Comparison of ENCODE assay signal across 1 cellular context in the genomic region with DNA sequence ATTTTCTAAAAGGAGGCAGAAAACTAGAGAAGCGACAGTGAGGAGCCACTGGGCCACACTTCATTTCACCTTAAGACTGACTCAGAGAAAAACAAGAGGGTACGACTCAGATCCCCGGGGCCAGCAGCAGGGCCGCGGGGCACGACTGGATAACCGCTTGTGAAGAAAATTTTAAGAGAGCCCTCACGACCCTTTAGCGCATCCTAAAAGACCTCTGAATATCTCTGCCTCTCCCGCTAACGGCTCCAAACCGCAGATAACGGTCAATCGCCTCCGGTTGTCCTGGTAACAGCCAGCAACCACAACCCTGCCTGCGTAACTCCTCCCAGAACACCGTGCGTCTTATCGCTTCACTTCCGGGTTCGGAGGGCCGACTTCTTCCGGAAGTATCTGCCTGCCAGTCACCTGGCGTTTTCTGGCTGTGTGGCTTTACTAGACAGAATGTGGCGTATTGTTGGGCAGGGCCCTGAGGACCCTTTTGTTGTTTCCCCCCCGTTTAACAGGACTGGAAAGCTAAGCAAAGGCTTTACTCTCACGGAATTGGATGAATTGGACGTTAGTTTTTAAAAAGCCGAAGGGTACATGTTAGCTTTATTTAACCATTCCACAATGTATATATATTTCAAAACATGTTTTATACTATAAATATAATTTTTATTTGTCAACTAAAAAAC.
A peak's percentile ranks its signal among the peaks of the same experiment; 100 is the strongest.
TF ChIP-seq lines count a peak whose summit lies in the region.

No MANE protein-coding gene starts in this region.

TF ChIP-seq in HepG2, 621 proteins besides CTCF, POLR2A, EP300 and RAD21 (continued from another document and continues in another):
- TF ChIP-seq, protein P1, sequence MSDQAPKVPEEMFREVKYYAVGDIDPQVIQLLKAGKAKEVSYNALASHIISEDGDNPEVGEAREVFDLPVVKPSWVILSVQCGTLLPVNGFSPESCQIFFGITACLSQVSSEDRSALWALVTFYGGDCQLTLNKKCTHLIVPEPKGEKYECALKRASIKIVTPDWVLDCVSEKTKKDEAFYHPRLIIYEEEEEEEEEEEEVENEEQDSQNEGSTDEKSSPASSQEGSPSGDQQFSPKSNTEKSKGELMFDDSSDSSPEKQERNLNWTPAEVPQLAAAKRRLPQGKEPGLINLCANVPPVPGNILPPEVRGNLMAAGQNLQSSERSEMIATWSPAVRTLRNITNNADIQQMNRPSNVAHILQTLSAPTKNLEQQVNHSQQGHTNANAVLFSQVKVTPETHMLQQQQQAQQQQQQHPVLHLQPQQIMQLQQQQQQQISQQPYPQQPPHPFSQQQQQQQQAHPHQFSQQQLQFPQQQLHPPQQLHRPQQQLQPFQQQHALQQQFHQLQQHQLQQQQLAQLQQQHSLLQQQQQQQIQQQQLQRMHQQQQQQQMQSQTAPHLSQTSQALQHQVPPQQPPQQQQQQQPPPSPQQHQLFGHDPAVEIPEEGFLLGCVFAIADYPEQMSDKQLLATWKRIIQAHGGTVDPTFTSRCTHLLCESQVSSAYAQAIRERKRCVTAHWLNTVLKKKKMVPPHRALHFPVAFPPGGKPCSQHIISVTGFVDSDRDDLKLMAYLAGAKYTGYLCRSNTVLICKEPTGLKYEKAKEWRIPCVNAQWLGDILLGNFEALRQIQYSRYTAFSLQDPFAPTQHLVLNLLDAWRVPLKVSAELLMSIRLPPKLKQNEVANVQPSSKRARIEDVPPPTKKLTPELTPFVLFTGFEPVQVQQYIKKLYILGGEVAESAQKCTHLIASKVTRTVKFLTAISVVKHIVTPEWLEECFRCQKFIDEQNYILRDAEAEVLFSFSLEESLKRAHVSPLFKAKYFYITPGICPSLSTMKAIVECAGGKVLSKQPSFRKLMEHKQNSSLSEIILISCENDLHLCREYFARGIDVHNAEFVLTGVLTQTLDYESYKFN (CRISPR knock-in tag; conservative IDR thresholded peaks at IDR 0.05), result peak; percentile 40
- TF ChIP-seq DMAP1 (CRISPR knock-in tag; IDR thresholded peaks at IDR 0.05) (0 out of 2 replicates have a peak, but pooled peaks have one; percentile 37), ZKSCAN5 (CRISPR knock-in tag; IDR thresholded peaks at IDR 0.05) (no peak), MATR3 (CRISPR knock-in tag; IDR thresholded peaks at IDR 0.05) (no peak), GABPA (IDR thresholded peaks at IDR 0.05; ENCODE audit: low read depth, low read length) (peak; percentile 90), GABPA (CRISPR knock-in tag; IDR thresholded peaks at IDR 0.05; ENCODE audit: low read depth) (peak; percentile 98), HNF4G (IDR thresholded peaks at IDR 0.05; ENCODE audit: borderline replicate concordance, low read depth, low read length) (peak; percentile 21; the same call in 1 of the 2 replicates), HNF4G (CRISPR knock-in tag; IDR thresholded peaks at IDR 0.05; ENCODE audit: borderline replicate concordance, low read depth) (no peak), JARID2 (CRISPR knock-in tag; IDR thresholded peaks at IDR 0.05; ENCODE audit: insufficient replicate concordance) (no peak), PPARG (CRISPR knock-in tag; conservative IDR thresholded peaks at IDR 0.05) (no peak; the same call in 1 of the 2 replicates), POLR2AphosphoS2 (IDR thresholded peaks at IDR 0.05; ENCODE audit: low read depth, low read length) (no peak), AGO2 (optimal IDR thresholded peaks at IDR 0.05; ENCODE audit: low read depth, low read length) (no peak), POGZ (CRISPR knock-in tag; IDR thresholded peaks at IDR 0.05) (peak; percentile 50; the same call in 1 of the 2 replicates), ZNF101 (CRISPR knock-in tag; IDR thresholded peaks at IDR 0.05; ENCODE audit: borderline replicate concordance, low read depth) (no peak), ZFP36L2 (CRISPR knock-in tag; IDR thresholded peaks at IDR 0.05) (no peak), BRCA1 (CRISPR knock-in tag; IDR thresholded peaks at IDR 0.05) (no peak), ZNF678 (CRISPR knock-in tag; IDR thresholded peaks at IDR 0.05) (no peak), CCDC6 (CRISPR knock-in tag; IDR thresholded peaks at IDR 0.05) (no peak), ZNF781 (CRISPR knock-in tag; IDR thresholded peaks at IDR 0.05; ENCODE audit: borderline replicate concordance, not compliant biosample characterization) (no peak), HNRNPUL1 (IDR thresholded peaks at IDR 0.05; ENCODE audit: low read depth, low read length) (no peak), CREB1 (IDR thresholded peaks at IDR 0.05) (peak; percentile 35; the same call in 1 of the 2 replicates), CREB1 (CRISPR knock-in tag; IDR thresholded peaks at IDR 0.05) (peak; percentile 84), PHF5A (CRISPR knock-in tag; IDR thresholded peaks at IDR 0.05; ENCODE audit: low read depth, unreplicated experiment) (peak; percentile 55), THAP11 (CRISPR knock-in tag; IDR thresholded peaks at IDR 0.05) (peak; percentile 92), ZNF282 (IDR thresholded peaks at IDR 0.05; ENCODE audit: partially characterized antibody) (no peak), SMC3 (IDR thresholded peaks at IDR 0.05; ENCODE audit: low read length) (no peak), XBP1 (CRISPR knock-in tag; IDR thresholded peaks at IDR 0.05) (no peak), NFE2L1 (CRISPR knock-in tag; IDR thresholded peaks at IDR 0.05; ENCODE audit: borderline replicate concordance) (no peak), EEA1 (CRISPR knock-in tag; IDR thresholded peaks at IDR 0.05; ENCODE audit: borderline replicate concordance) (no peak)
- TF ChIP-seq, protein P2, sequence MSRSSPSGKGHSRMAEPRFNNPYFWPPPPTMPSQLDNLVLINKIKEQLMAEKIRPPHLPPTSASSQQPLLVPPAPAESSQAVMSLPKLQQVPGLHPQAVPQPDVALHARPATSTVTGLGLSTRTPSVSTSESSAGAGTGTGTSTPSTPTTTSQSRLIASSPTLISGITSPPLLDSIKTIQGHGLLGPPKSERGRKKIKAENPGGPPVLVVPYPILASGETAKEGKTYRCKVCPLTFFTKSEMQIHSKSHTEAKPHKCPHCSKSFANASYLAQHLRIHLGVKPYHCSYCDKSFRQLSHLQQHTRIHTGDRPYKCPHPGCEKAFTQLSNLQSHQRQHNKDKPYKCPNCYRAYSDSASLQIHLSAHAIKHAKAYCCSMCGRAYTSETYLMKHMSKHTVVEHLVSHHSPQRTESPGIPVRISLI (CRISPR knock-in tag; IDR thresholded peaks at IDR 0.05; ENCODE audit: borderline replicate concordance), result no peak
- TF ChIP-seq, protein P3, sequence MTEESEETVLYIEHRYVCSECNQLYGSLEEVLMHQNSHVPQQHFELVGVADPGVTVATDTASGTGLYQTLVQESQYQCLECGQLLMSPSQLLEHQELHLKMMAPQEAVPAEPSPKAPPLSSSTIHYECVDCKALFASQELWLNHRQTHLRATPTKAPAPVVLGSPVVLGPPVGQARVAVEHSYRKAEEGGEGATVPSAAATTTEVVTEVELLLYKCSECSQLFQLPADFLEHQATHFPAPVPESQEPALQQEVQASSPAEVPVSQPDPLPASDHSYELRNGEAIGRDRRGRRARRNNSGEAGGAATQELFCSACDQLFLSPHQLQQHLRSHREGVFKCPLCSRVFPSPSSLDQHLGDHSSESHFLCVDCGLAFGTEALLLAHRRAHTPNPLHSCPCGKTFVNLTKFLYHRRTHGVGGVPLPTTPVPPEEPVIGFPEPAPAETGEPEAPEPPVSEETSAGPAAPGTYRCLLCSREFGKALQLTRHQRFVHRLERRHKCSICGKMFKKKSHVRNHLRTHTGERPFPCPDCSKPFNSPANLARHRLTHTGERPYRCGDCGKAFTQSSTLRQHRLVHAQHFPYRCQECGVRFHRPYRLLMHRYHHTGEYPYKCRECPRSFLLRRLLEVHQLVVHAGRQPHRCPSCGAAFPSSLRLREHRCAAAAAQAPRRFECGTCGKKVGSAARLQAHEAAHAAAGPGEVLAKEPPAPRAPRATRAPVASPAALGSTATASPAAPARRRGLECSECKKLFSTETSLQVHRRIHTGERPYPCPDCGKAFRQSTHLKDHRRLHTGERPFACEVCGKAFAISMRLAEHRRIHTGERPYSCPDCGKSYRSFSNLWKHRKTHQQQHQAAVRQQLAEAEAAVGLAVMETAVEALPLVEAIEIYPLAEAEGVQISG (CRISPR knock-in tag; IDR thresholded peaks at IDR 0.05), result peak; percentile 82
- TF ChIP-seq, protein P4, sequence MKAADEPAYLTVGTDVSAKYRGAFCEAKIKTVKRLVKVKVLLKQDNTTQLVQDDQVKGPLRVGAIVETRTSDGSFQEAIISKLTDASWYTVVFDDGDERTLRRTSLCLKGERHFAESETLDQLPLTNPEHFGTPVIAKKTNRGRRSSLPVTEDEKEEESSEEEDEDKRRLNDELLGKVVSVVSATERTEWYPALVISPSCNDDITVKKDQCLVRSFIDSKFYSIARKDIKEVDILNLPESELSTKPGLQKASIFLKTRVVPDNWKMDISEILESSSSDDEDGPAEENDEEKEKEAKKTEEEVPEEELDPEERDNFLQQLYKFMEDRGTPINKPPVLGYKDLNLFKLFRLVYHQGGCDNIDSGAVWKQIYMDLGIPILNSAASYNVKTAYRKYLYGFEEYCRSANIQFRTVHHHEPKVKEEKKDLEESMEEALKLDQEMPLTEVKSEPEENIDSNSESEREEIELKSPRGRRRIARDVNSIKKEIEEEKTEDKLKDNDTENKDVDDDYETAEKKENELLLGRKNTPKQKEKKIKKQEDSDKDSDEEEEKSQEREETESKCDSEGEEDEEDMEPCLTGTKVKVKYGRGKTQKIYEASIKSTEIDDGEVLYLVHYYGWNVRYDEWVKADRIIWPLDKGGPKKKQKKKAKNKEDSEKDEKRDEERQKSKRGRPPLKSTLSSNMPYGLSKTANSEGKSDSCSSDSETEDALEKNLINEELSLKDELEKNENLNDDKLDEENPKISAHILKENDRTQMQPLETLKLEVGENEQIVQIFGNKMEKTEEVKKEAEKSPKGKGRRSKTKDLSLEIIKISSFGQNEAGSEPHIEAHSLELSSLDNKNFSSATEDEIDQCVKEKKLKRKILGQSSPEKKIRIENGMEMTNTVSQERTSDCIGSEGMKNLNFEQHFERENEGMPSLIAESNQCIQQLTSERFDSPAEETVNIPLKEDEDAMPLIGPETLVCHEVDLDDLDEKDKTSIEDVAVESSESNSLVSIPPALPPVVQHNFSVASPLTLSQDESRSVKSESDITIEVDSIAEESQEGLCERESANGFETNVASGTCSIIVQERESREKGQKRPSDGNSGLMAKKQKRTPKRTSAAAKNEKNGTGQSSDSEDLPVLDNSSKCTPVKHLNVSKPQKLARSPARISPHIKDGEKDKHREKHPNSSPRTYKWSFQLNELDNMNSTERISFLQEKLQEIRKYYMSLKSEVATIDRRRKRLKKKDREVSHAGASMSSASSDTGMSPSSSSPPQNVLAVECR (CRISPR knock-in tag; IDR thresholded peaks at IDR 0.05; ENCODE audit: borderline replicate concordance), result peak; percentile 89
- TF ChIP-seq, protein P5, sequence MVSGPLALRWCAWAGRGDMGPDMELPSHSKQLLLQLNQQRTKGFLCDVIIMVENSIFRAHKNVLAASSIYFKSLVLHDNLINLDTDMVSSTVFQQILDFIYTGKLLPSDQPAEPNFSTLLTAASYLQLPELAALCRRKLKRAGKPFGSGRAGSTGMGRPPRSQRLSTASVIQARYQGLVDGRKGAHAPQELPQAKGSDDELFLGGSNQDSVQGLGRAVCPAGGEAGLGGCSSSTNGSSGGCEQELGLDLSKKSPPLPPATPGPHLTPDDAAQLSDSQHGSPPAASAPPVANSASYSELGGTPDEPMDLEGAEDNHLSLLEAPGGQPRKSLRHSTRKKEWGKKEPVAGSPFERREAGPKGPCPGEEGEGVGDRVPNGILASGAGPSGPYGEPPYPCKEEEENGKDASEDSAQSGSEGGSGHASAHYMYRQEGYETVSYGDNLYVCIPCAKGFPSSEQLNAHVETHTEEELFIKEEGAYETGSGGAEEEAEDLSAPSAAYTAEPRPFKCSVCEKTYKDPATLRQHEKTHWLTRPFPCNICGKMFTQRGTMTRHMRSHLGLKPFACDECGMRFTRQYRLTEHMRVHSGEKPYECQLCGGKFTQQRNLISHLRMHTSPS (CRISPR knock-in tag; IDR thresholded peaks at IDR 0.05; ENCODE audit: low read depth), result no peak
- TF ChIP-seq, protein P6, sequence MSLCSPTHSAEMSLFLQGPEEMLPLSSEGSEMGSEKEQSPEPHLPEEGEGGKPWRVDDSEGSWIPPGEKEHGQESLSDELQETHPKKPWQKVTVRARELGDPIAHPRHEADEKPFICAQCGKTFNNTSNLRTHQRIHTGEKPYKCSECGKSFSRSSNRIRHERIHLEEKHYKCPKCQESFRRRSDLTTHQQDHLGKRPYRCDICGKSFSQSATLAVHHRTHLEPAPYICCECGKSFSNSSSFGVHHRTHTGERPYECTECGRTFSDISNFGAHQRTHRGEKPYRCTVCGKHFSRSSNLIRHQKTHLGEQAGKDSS (CRISPR knock-in tag; IDR thresholded peaks at IDR 0.05; ENCODE audit: borderline replicate concordance, low read depth), result no peak
- TF ChIP-seq, protein P7, sequence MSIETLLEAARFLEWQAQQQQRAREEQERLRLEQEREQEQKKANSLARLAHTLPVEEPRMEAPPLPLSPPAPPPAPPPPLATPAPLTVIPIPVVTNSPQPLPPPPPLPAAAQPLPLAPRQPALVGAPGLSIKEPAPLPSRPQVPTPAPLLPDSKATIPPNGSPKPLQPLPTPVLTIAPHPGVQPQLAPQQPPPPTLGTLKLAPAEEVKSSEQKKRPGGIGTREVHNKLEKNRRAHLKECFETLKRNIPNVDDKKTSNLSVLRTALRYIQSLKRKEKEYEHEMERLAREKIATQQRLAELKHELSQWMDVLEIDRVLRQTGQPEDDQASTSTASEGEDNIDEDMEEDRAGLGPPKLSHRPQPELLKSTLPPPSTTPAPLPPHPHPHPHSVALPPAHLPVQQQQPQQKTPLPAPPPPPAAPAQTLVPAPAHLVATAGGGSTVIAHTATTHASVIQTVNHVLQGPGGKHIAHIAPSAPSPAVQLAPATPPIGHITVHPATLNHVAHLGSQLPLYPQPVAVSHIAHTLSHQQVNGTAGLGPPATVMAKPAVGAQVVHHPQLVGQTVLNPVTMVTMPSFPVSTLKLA (IDR thresholded peaks at IDR 0.05), result no peak
